9 cellular contexts compared by ENCODE assay signal in genomic region chr12:16198884-16199283, GRCh38.
A peak's percentile ranks its signal among the peaks of the same experiment; 100 is the strongest.
DNase-seq lines count a peak whose midpoint lies in the region; ATAC-seq and TF ChIP-seq lines count a peak whose summit lies in the region.
"Had no signal": no experiment of that assay in that cellular context is flagged by ENCODE, and none has a peak within 500 bp of the region (broad histone marks: within the 10 kb centered on the region; RNA-seq: fewer than 3 reads in every experiment).

No MANE protein-coding gene starts in this region.

- H2BK120ac ChIP-seq in neuronal stem cell (ENCODE audit: low read depth, low read length): no peak overlapping the region

- H3K27ac ChIP-seq in neuronal stem cell (replicated peaks; ENCODE audit: low read length) (no peak overlapping the region), colonic mucosa (no peak overlapping the region), spleen (no peak overlapping the region)
- H3K27ac ChIP-seq: thoracic aorta had no signal

- no peak overlapping the region for H3K14ac ChIP-seq in neuronal stem cell (ENCODE audit: low read length)

- no peak for TF ChIP-seq POLR2A in spleen (IDR thresholded peaks at IDR 0.05)

- no peak overlapping the region for H2AK5ac ChIP-seq in neuronal stem cell (ENCODE audit: low read depth, low read length)

- no peak overlapping the region for H4K91ac ChIP-seq in neuronal stem cell (ENCODE audit: low read depth, low read length, poor library complexity)

- no peak overlapping the region for H3K4me2 ChIP-seq in neuronal stem cell (ENCODE audit: insufficient read depth, low read length, poor library complexity, severe bottlenecking)

- H3K79me1 ChIP-seq in neuronal stem cell (ENCODE audit: low read depth, low read length): no peaks in the 10 kb centered on the region

- no peak overlapping the region for H3K4ac ChIP-seq in neuronal stem cell (ENCODE audit: low read length)

- H2BK5ac ChIP-seq in neuronal stem cell (ENCODE audit: low read length): no peak overlapping the region

- H2AFZ ChIP-seq in neuronal stem cell (ENCODE audit: low read length): peak overlapping the region; percentile 41

- no peak overlapping the region for H3K18ac ChIP-seq in neuronal stem cell (ENCODE audit: low read length)

- H3K9ac ChIP-seq in neuronal stem cell (ENCODE audit: low read depth, low read length, poor library complexity) (no peak overlapping the region), colonic mucosa (ENCODE audit: low read depth in 2 of 2, low read length in 2 of 2) (no peak overlapping the region)

- ATAC-seq in GM19463 (IDR thresholded peaks at IDR 0.05; ENCODE audit: unreplicated experiment) (peak; percentile 96), HG03025 (IDR thresholded peaks at IDR 0.05; ENCODE audit: low FRiP score, unreplicated experiment) (peak; percentile 87)

- no peaks in the 10 kb centered on the region for H3K27me3 ChIP-seq in neuronal stem cell (ENCODE audit: control insufficient read depth in 3 of 3, insufficient read depth in 3 of 3, low read depth in 1 of 3, low read length in 3 of 3)
- H3K27me3 ChIP-seq in colonic mucosa: no peaks in the 10 kb centered on the region
- no peaks in the 10 kb centered on the region for H3K27me3 ChIP-seq in spleen (replicated peaks in 1 of 7)

- H3K36me3 ChIP-seq in neuronal stem cell (replicated peaks in 1 of 2; ENCODE audit: control insufficient read depth in 2 of 2, insufficient read depth in 2 of 2, low read length in 2 of 2): no peaks in the 10 kb centered on the region
- H3K36me3 ChIP-seq in colonic mucosa: no peaks in the 10 kb centered on the region
- H3K36me3 ChIP-seq in spleen: no peaks in the 10 kb centered on the region
- H3K36me3 ChIP-seq: thoracic aorta had no signal

- no CpG with 5 or more reads among the region's 3 CpGs for WGBS in neuronal stem cell (ENCODE audit: extremely low coverage in 2 of 2, insufficient read length in 2 of 2, insufficient replicate concordance in 1 of 2), 2 donors
- WGBS in spleen, 5 donors: 22 to 26% (median 23%) methylated on average over 3 of the region's 3 CpGs

- H4K8ac ChIP-seq in neuronal stem cell (ENCODE audit: low read depth, low read length): no peak overlapping the region

- H3K4me3 ChIP-seq in neuronal stem cell (ENCODE audit: low read length in 2 of 2) (no peak overlapping the region), colonic mucosa (no peak overlapping the region), spleen (no peak overlapping the region)
- H3K4me3 ChIP-seq: thoracic aorta had no signal

- intact Hi-C loops in colonic mucosa (cut with DNase I) (no loop called here), spleen (cut with DNase I; ENCODE audit: low total_unique reads) (no loop called here)

- H3K23ac ChIP-seq in neuronal stem cell (ENCODE audit: low read depth, low read length, poor library complexity): no peak overlapping the region

- H2BK15ac ChIP-seq in neuronal stem cell (ENCODE audit: low read length): no peak overlapping the region

- TF ChIP-seq CTCF in colonic mucosa (IDR thresholded peaks at IDR 0.05) (no peak), spleen (IDR thresholded peaks at IDR 0.05 in 8 of 11, conservative IDR thresholded peaks at IDR 0.05 in 3 of 11) (no peak)

- H2BK12ac ChIP-seq in neuronal stem cell (ENCODE audit: low read length): no peak overlapping the region

- H3K4me1 ChIP-seq in neuronal stem cell (ENCODE audit: control insufficient read depth in 2 of 2, insufficient read depth in 1 of 2, low read depth in 1 of 2, low read length in 2 of 2): peaks cover 2 to 3% of the 10 kb centered on the region in 2 donors
- H3K4me1 ChIP-seq in colonic mucosa: no peaks in the 10 kb centered on the region
- H3K4me1 ChIP-seq in spleen: no peaks in the 10 kb centered on the region

- H3K9me3 ChIP-seq in neuronal stem cell (replicated peaks in 1 of 2; ENCODE audit: control insufficient read depth in 2 of 2, insufficient read depth in 1 of 2, low read depth in 1 of 2, low read length in 2 of 2) (no peaks in the 10 kb centered on the region), colonic mucosa (no peaks in the 10 kb centered on the region), spleen (peaks cover 0 to 15% (median 11%) of the 10 kb centered on the region in 8 donors)
- H3K9me3 ChIP-seq: thoracic aorta had no signal

- DNase-seq in NCI-H146 (lab: John Stamatoyannopoulos, UW) (peak; percentile 75), neuronal stem cell (ENCODE audit: low spot score) (peak; percentile 1), colonic mucosa (no peak), spleen (no peak), COLO829 (ENCODE audit: low spot score) (no peak)
- DNase-seq: activated CD4-positive, alpha-beta T cell treated with anti-CD3 and anti-CD28 coated beads for 4 hours had no signal

Comparison
In these comparisons a context has a peak if more than half of its experiments do, and no peak if none do; other contexts are left out.
1. DNase-seq: peak in NCI-H146 (single experiment) and neuronal stem cell (single experiment); none in colonic mucosa (single experiment), spleen (single experiment) and COLO829 (single experiment).